8 cellular contexts compared by ENCODE assay signal in genomic region chr17:45311762-45312476, GRCh38. TPM values are rescaled to one million over a fixed set of nuclear protein-coding genes. Genes with fewer than 3 reads are reported as not detected.
A peak's percentile ranks its signal among the peaks of the same experiment; 100 is the strongest.
DNase-seq lines count a peak whose midpoint lies in the region; ATAC-seq and TF ChIP-seq lines count a peak whose summit lies in the region.

No MANE protein-coding gene starts in this region.

- TF ChIP-seq CTCF in neutrophil (IDR thresholded peaks at IDR 0.05): no peak

- peaks cover 44 to 65% of the 10 kb centered on the region in 2 experiments for H3K4me1 ChIP-seq in neutrophil (ENCODE audit: control insufficient read depth in 1 of 2, insufficient read depth in 1 of 2, low read depth in 1 of 2, low read length in 1 of 2)
- peaks cover 51% of the 10 kb centered on the region for H3K4me1 ChIP-seq in thymus (ENCODE audit: control insufficient read depth, insufficient read depth, low read length)

- H3K27ac ChIP-seq in neutrophil (peak overlapping the region; percentile 27), thymus (ENCODE audit: low read depth) (peak overlapping the region; percentile 93)

- H3K4me3 ChIP-seq in neutrophil (ENCODE audit: low read depth in 1 of 2, low read length in 1 of 2) (no peak overlapping the region), thymus (ENCODE audit: low read length) (peak overlapping the region; percentile 18)

- 50% methylated on average over 10 of the region's 10 CpGs for WGBS in thymus

- H3K27me3 ChIP-seq in neutrophil: no peaks in the 10 kb centered on the region
- H3K27me3 ChIP-seq in thymus (ENCODE audit: control insufficient read depth, insufficient read depth): no peaks in the 10 kb centered on the region

- TF ChIP-seq POLR2A in GM10847 (IDR thresholded peaks at IDR 0.05; ENCODE audit: extremely low read depth, insufficient read length): peak; percentile 18

- ATAC-seq in GM21367 (IDR thresholded peaks at IDR 0.05; ENCODE audit: unreplicated experiment): no peak

- H3K36me3 ChIP-seq in neutrophil (peaks cover 6% of the 10 kb centered on the region), thymus (ENCODE audit: control insufficient read depth, insufficient read depth) (peaks cover 11% of the 10 kb centered on the region)

- H3K9me3 ChIP-seq in neutrophil: no peaks in the 10 kb centered on the region
- no peaks in the 10 kb centered on the region for H3K9me3 ChIP-seq in thymus (ENCODE audit: control insufficient read depth)

- DNase-seq in HuH-7 (ENCODE audit: low spot score) (peak; percentile 59), cerebellar cortex (ENCODE audit: low spot score) (no peak)
- peak; percentile 62 to 86 for DNase-seq in activated CD4-positive, alpha-beta T cell treated with anti-CD3 and anti-CD28 coated beads, Interleukin-2, amount 50 U/mL, for 24 hours (ENCODE audit: low read depth in 1 of 2, low spot score in 1 of 2)
- DNase-seq in effector CD8-positive, alpha-beta T cell (lab: John Stamatoyannopoulos, UW): peak; percentile 26

RNA-seq across cellular contexts. Expression of gene MAP3K14, which starts 4.9 kb away (rescaled TPM):
- 21.8 TPM for polyA plus RNA-seq in thymus

RNA-seq across cellular contexts. Expression of gene SPATA32, which starts 50.0 kb away (rescaled TPM):
- 0.21 TPM for polyA plus RNA-seq in thymus
